8 cellular contexts compared by ENCODE assay signal in the genomic region with DNA sequence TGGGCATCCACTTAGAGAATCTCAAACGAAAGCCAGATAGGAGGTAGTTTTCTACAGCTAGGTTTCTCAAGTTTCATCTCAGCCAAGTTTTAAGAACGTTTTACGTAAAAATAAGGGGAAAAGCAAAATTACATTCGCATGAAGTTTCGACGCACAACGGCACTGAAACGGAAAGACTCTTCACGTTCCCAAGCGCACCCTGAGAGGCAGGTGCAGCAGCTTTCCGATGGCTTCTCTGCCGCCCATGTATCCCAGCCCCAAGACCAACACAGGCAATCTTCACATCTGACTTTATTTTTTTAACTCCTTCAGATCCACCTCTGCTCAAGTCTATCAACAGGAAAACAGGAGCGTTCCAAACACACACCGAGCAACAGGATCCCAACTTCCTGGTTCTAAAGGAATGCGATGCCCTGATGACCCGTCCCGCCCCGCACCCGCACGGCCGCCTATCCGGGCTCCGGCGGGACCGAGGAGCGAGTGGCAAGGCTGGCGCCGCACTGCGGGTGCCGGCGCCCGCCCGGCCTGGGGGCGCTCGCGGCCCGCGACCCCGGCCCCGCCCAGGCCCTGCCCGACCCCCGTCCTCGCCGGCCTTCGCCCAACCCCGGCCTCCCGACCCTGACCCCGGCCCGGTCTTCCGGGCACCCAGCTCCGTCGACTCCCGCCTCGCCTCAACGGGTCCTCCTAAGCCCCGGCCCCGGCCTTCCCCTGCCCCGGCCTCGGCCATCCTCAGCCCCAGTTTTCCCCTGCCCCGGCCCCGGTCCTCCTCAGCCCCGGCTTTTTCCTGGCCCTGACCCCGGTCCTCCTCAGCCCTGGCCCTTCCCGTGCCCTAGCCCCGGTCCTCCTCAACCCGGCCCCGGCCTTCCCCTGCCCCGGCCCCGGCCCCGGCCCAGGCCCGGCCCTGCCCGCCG. TPM values are rescaled to one million over a fixed set of nuclear protein-coding genes. Genes with fewer than 3 reads are reported as not detected.
DNase-seq lines count a peak whose midpoint lies in the region; ATAC-seq and TF ChIP-seq lines count a peak whose summit lies in the region.

No MANE protein-coding gene starts in this region.

- H3K9me3 ChIP-seq in IMR-90 (ENCODE audit: control insufficient read depth, insufficient read depth, low read length) (no peaks in the 10 kb centered on the region), tibial nerve (no peaks in the 10 kb centered on the region)

- no peak overlapping the region for H3K18ac ChIP-seq in IMR-90 (ENCODE audit: low read depth, low read length)
- H3K18ac ChIP-seq in mesendoderm (ENCODE audit: low read length): peak overlapping the region; percentile 100

- H4K8ac ChIP-seq in IMR-90 (ENCODE audit: low read depth in 2 of 2, low read length in 2 of 2) (0 out of 4 replicates have a peak overlapping the region, but pooled peaks of 1 of the 2 experiments have one; percentile 3), mesendoderm (ENCODE audit: low read depth, low read length) (no peak overlapping the region)

- no peak for TF ChIP-seq RAD21 in IMR-90 (IDR thresholded peaks at IDR 0.05; ENCODE audit: low read length)

- H3K23ac ChIP-seq in IMR-90 (ENCODE audit: low read depth, low read length) (peak overlapping the region; percentile 89), mesendoderm (ENCODE audit: low read length) (no peak overlapping the region)

- peaks cover 43% of the 10 kb centered on the region for H3K4me1 Mint-ChIP-seq in WTC11
- peaks cover 29 to 41% of the 10 kb centered on the region in 2 donors for H3K4me1 Mint-ChIP-seq in effector memory CD8-positive, alpha-beta T cell (ENCODE audit: low read depth in 2 of 2)

- H3K4me1 ChIP-seq in IMR-90 (ENCODE audit: control insufficient read depth, insufficient read depth, low read length): no peaks in the 10 kb centered on the region; the same call in 1 of the 2 replicates
- no peaks in the 10 kb centered on the region for H3K4me1 ChIP-seq in mesendoderm (ENCODE audit: control insufficient read depth, low read depth, low read length)
- H3K4me1 ChIP-seq in tibial nerve: peaks cover 8 to 56% (median 20%) of the 10 kb centered on the region in 4 donors

- peak overlapping the region; percentile 76 for H3K27ac ChIP-seq in IMR-90 (ENCODE audit: insufficient read depth, low read length)
- H3K27ac ChIP-seq in mesendoderm (ENCODE audit: low read depth, low read length): peak overlapping the region; percentile 98
- peak overlapping the region; percentile 69 to 99 (median 90) for H3K27ac ChIP-seq in tibial nerve

- H3K9me3 Mint-ChIP-seq in WTC11: no peaks in the 10 kb centered on the region
- no peaks in the 10 kb centered on the region for H3K9me3 Mint-ChIP-seq in effector memory CD8-positive, alpha-beta T cell

- no peak overlapping the region for H2BK120ac ChIP-seq in IMR-90 (ENCODE audit: low read depth, low read length)
- peak overlapping the region; percentile 15 for H2BK120ac ChIP-seq in mesendoderm (ENCODE audit: low read depth, low read length)

- TF ChIP-seq POLR2A in IMR-90 (IDR thresholded peaks at IDR 0.05; ENCODE audit: low read depth, low read length) (peak; percentile 47; the same call in 1 of the 2 replicates), tibial nerve (IDR thresholded peaks at IDR 0.05) (no peak)

- TF ChIP-seq CTCF in IMR-90 (conservative IDR thresholded peaks at IDR 0.05; ENCODE audit: low read depth, low read length): no peak
- no peak for TF ChIP-seq CTCF in WTC11 (IDR thresholded peaks at IDR 0.05)
- TF ChIP-seq CTCF in tibial nerve (IDR thresholded peaks at IDR 0.05): no peak

- H4K20me1 ChIP-seq in IMR-90 (ENCODE audit: insufficient read depth, low read length): peaks cover 50% of the 10 kb centered on the region

- H3K4me3 ChIP-seq in IMR-90 (ENCODE audit: insufficient read depth, low read depth, low read length) (peak overlapping the region; percentile 67), mesendoderm (ENCODE audit: low read length) (peak overlapping the region; percentile 93), tibial nerve (peak overlapping the region; percentile 70 to 95 (median 78))

- H2AFZ ChIP-seq in IMR-90 (replicated peaks; ENCODE audit: low read length, poor library complexity): peak overlapping the region; percentile 36

- H4K5ac ChIP-seq in IMR-90 (ENCODE audit: low read depth, low read length) (no peak overlapping the region), mesendoderm (ENCODE audit: low read length) (no peak overlapping the region)

- H3K79me2 ChIP-seq in mesendoderm (ENCODE audit: control insufficient read depth, insufficient read depth, low read length): peaks cover 52% of the 10 kb centered on the region

- TF ChIP-seq EP300 in tibial nerve (IDR thresholded peaks at IDR 0.05): no peak

- H2BK20ac ChIP-seq in IMR-90 (ENCODE audit: low read depth, low read length): no peak overlapping the region

- POLR2A ChIA-PET in IMR-90 (lab: Charles Lee; ENCODE audit: unreplicated experiment): no interaction called here
- POLR2A ChIA-PET in WTC11 (lab: Charles Lee): interaction anchor here (0.7 to 1.0 kb wide), 2 partner anchors 10 to 56 kb away, joined by 3 read pairs; no protein-coding TSS in a partner anchor

- WGBS in IMR-90 (ENCODE audit: extremely low coverage in 2 of 2, insufficient read length in 1 of 2), 2 experiments: 0% methylated on average over 44 of the region's 73 CpGs; no CpG with 5 or more reads in 1 of the 2 experiments
- WGBS in mesendoderm (ENCODE audit: extremely low coverage, insufficient coverage, low lambda C conversion rate): no CpG with 5 or more reads among the region's 73 CpGs
- 1 to 2% methylated on average over 56 to 60 of the region's 73 CpGs for WGBS in tibial nerve, 2 donors

- intact Hi-C loops in IMR-90 (cut with micrococcal nuclease): loop anchor here (1.0 kb wide), 1 partner anchor 57 kb away; no protein-coding TSS in a partner anchor

- H3K4ac ChIP-seq in IMR-90 (ENCODE audit: low read depth, low read length) (peak overlapping the region; percentile 34; the same call in 1 of the 2 replicates), mesendoderm (ENCODE audit: low read depth, low read length) (peak overlapping the region; percentile 92)

- H2BK5ac ChIP-seq in IMR-90 (ENCODE audit: low read depth, low read length, poor library complexity, severe bottlenecking) (peak overlapping the region; percentile 11), mesendoderm (ENCODE audit: low read length) (no peak overlapping the region)

- H3K79me1 ChIP-seq in IMR-90 (ENCODE audit: low read depth in 1 of 2, low read length in 2 of 2): peaks cover 0 to 13% of the 10 kb centered on the region in 2 experiments; a peak in 2 of 4 replicates
- no peaks in the 10 kb centered on the region for H3K79me1 ChIP-seq in mesendoderm (ENCODE audit: low read length)

- H2AK5ac ChIP-seq in IMR-90 (ENCODE audit: low read depth, low read length) (peak overlapping the region; percentile 51), mesendoderm (ENCODE audit: low read length) (no peak overlapping the region)

- in situ Hi-C loops in IMR-90 (cut with MboI; ENCODE audit: low sequenced_read_pairs): no loop called here

- H2BK15ac ChIP-seq in IMR-90 (ENCODE audit: low read depth, low read length): no peak overlapping the region
- H2BK15ac ChIP-seq in mesendoderm (replicated peaks; ENCODE audit: low read depth): no peak overlapping the region

- H3K27me3 ChIP-seq in IMR-90 (ENCODE audit: control insufficient read depth, insufficient read depth, low read length): no peaks in the 10 kb centered on the region
- H3K27me3 ChIP-seq in mesendoderm (ENCODE audit: insufficient read depth, low read length, poor library complexity): no peaks in the 10 kb centered on the region
- H3K27me3 ChIP-seq in tibial nerve: no peaks in the 10 kb centered on the region

- peak overlapping the region; percentile 50; the same call in 1 of the 2 replicates for H3K56ac ChIP-seq in IMR-90 (ENCODE audit: extremely low read depth, insufficient read depth, low read length)
- H3K56ac ChIP-seq in mesendoderm (ENCODE audit: low read length): peak overlapping the region; percentile 90

- peaks cover 6% of the 10 kb centered on the region; the same call in 1 of the 2 replicates for H3K9me1 ChIP-seq in IMR-90 (ENCODE audit: insufficient read depth, low read length)

- peak overlapping the region; percentile 94 for H3K4me2 ChIP-seq in IMR-90 (ENCODE audit: low read depth, low read length)
- peak overlapping the region; percentile 97 for H3K4me2 ChIP-seq in mesendoderm (ENCODE audit: low read length)

- BruUV-seq in IMR-90 (replicated peaks; lab: Mats Ljungman, UMichigan): no TSS peak

- H4K91ac ChIP-seq in IMR-90 (ENCODE audit: insufficient read depth, low read depth, low read length): no peak overlapping the region

- ATAC-seq in IMR-90 (ENCODE audit: low read depth) (peak; percentile 19), WTC11 (peak; percentile 16), GM18517 (IDR thresholded peaks at IDR 0.05; ENCODE audit: unreplicated experiment) (no peak)
- ATAC-seq in effector memory CD8-positive, alpha-beta T cell (replicated peaks): no peak

- H3K27ac Mint-ChIP-seq in WTC11: peak overlapping the region; percentile 98
- H3K27ac Mint-ChIP-seq in effector memory CD8-positive, alpha-beta T cell: peak overlapping the region; percentile 93 to 97

- peaks cover 4% of the 10 kb centered on the region; the same call in 1 of the 2 replicates for H3K27me3 Mint-ChIP-seq in WTC11 (ENCODE audit: low read depth)
- H3K27me3 Mint-ChIP-seq in effector memory CD8-positive, alpha-beta T cell: no peaks in the 10 kb centered on the region

- dilution Hi-C loops in IMR-90 (cut with HindIII; ENCODE audit: low sequenced_read_pairs, unreplicated experiment): no loop called here

- DNase-seq in NCI-H146 (lab: John Stamatoyannopoulos, UW): peak; percentile 59
- no peak for DNase-seq in NCI-H146 treated with DMSO at 0.1 percent for 48 hours (lab: John Stamatoyannopoulos, UW; ENCODE audit: unreplicated experiment)
- DNase-seq in IMR-90: peak; percentile 30
- DNase-seq in WTC11 (ENCODE audit: low spot score): peak; percentile 59
- DNase-seq in effector memory CD8-positive, alpha-beta T cell: peak in 2 of 3 experiments; percentile 4 to 10
- DNase-seq in mesendoderm: peak; percentile 78
- DNase-seq in tibial nerve (ENCODE audit: low spot score in 2 of 2): no peak

- H2AK9ac ChIP-seq in IMR-90 (replicated peaks; ENCODE audit: low read depth, low read length, poor library complexity): peak overlapping the region; percentile 79

- peak overlapping the region; percentile 96 for H3K4me3 Mint-ChIP-seq in WTC11
- H3K4me3 Mint-ChIP-seq in effector memory CD8-positive, alpha-beta T cell: peak overlapping the region; percentile 90 to 91

- no peaks in the 10 kb centered on the region for H3K36me3 Mint-ChIP-seq in WTC11
- peaks cover 32% of the 10 kb centered on the region for H3K36me3 Mint-ChIP-seq in effector memory CD8-positive, alpha-beta T cell (ENCODE audit: insufficient read depth)

- CTCF ChIA-PET in IMR-90 (lab: Yijun Ruan, JAX) (no interaction called here), WTC11 (lab: Charles Lee) (interaction anchor here (1.0 kb wide), 1 partner anchor 142 kb away, joined by 3 read pairs; no protein-coding TSS in a partner anchor)

- H3K9ac ChIP-seq in IMR-90 (ENCODE audit: low read depth, low read length): peak overlapping the region; percentile 97
- H3K9ac ChIP-seq in mesendoderm (ENCODE audit: low read length): peak overlapping the region; percentile 86

- peak overlapping the region; percentile 72 for H3K14ac ChIP-seq in IMR-90 (replicated peaks; ENCODE audit: low read depth, low read length)

- H3K36me3 ChIP-seq in IMR-90 (ENCODE audit: control insufficient read depth, insufficient read depth, low read length) (0 out of 2 replicates have a peak, but pooled peaks cover 2% of the 10 kb centered on the region), mesendoderm (ENCODE audit: control insufficient read depth, insufficient read depth, low read length) (no peaks in the 10 kb centered on the region), tibial nerve (no peaks in the 10 kb centered on the region)

RNA-seq across cellular contexts. Expression of a gene that starts 0.8 kb away (rescaled TPM):
- total RNA-seq in IMR-90 (2012; rRNA removed) (25.5 and 30.8 TPM in 2 replicates), WTC11 (2021) (83.0 to 91.5 TPM (median 87.1 TPM) in 3 replicates), tibial nerve (10 to 100 TPM; 50.2 to 64.7 (median 58.6) TPM)
- polyA plus RNA-seq in IMR-90 (2012; rRNA removed): 22.1 and 24.3 TPM in 2 replicates
- 12.8 and 14.9 TPM in 2 replicates for polyA plus RNA-seq in IMR-90 (2012; cell fraction: cytosol; rRNA removed)
- 41.4 and 70.6 TPM in 2 replicates for polyA plus RNA-seq in IMR-90 (2012; cell fraction: nucleus; rRNA removed; ENCODE audit: low replicate concordance)
- 20.0 TPM for polyA plus RNA-seq in mesendoderm (2013, experiment 1 of 2)
- polyA plus RNA-seq in mesendoderm (2013, experiment 2 of 2): 19.7 TPM

RNA-seq across cellular contexts. Expression of a gene that starts 57.6 kb away (rescaled TPM):
- 46.2 and 71.7 TPM in 2 replicates for total RNA-seq in IMR-90 (2012; rRNA removed)
- 43.6 and 48.6 TPM in 2 replicates for polyA plus RNA-seq in IMR-90 (2012; rRNA removed)
- polyA plus RNA-seq in IMR-90 (2012; cell fraction: cytosol; rRNA removed): 5.5 and 7.8 TPM in 2 replicates
- polyA plus RNA-seq in IMR-90 (2012; cell fraction: nucleus; rRNA removed; ENCODE audit: low replicate concordance): 22.2 and 87.5 TPM in 2 replicates
- 79.5 to 97.4 TPM (median 81.6 TPM) in 3 replicates for total RNA-seq in WTC11 (2021)
- polyA plus RNA-seq in mesendoderm (2013, experiment 1 of 2): 66.3 TPM
- 64.8 TPM for polyA plus RNA-seq in mesendoderm (2013, experiment 2 of 2)
- 10 to 100 TPM; 19.0 to 45.0 (median 33.9) TPM for total RNA-seq in tibial nerve

Comparison
In these comparisons a context has a peak if more than half of its experiments do, and no peak if none do; other contexts are left out.
1. DNase-seq: peak in NCI-H146 (single experiment), IMR-90 (single experiment), WTC11 (single experiment), effector memory CD8-positive, alpha-beta T cell (2 of 3) and mesendoderm (single experiment); none in NCI-H146 treated with DMSO at 0.1 percent for 48 hours (single experiment) and tibial nerve (0 of 2).
2. ATAC-seq: peak in IMR-90 (single experiment) and WTC11 (single experiment); none in effector memory CD8-positive, alpha-beta T cell (single experiment) and GM18517 (single experiment).
3. Peak in every context shown above with its lines, with median percentiles within 50 percentile points of each other: H3K27ac ChIP-seq and H3K4me3 ChIP-seq.